Comparison of ENCODE assay signal across 20 cellular contexts in the genomic region with DNA sequence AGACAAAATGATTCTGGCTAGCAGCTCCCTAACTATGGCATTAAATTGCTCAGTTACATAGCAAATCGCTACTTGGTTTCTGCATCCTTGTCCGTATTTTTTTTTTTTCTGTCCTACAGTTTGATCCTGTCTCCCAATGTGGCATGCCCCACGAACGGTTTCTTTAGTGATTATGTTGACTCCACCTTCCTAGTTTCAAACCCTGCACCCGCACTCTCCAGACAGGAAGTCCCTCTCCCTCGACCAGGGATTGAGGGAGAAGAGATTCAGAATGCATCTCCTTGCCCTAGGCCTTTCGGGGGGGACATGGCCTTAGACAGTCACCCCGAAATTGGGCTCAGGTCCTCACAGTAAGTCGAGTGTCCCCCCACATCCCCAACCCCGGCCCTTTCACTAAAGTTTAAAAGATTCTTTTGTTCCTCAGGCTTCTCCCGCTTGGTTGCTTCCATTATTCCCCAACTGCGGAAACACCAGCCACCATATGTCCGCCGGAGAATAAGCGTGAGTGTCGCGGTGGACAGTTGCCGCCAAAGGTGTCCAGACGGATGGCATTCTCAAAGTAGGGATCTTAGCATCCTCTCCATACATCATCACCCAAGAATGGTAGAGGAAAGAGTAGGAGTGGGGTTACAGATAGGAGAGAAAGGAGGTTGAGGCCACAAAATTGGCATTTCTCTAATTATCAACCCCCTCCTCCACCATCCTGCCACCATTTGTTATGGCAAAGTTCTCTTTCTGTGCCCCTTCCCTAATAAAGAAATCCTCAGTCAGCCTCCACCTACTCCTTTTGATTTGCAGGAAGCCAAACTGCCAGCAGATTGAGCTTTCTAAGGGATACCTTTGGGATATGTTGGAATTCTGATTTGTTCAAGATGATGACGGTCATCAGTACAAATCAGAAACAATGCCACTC. TPM values are rescaled to one million over a fixed set of nuclear protein-coding genes. Genes with fewer than 3 reads are reported as not detected.
"Had no signal": no experiment of that assay in that cellular context is flagged by ENCODE, and none has a peak within 500 bp of the region (broad histone marks: within the 10 kb centered on the region; RNA-seq: fewer than 3 reads in every experiment).

No MANE protein-coding gene starts in this region.

- ATAC-seq: activated naive CD8-positive, alpha-beta T cell treated with anti-CD3 and anti-CD28 coated beads, Interleukin-2, amount 50 U/mL, for 24 hours; foreskin keratinocyte; left colon; lower lobe of right lung had no signal

- H3K9me3 Mint-ChIP-seq: activated naive CD4-positive, alpha-beta T cell treated with anti-CD3 and anti-CD28 coated beads for 36 hours; activated naive CD8-positive, alpha-beta T cell treated with anti-CD3 and anti-CD28 coated beads, Interleukin-2, amount 50 U/mL, for 24 hours; activated T-helper 2 cell treated with anti-CD3 and anti-CD28 coated beads, Interferon-gamma antibody, Interleukin-2, Interleukin-4, amounts not matched to agents 10 μg/mL and 5 μg/mL and 100 μg/mL, durations not matched to agents 14 hours and 24 hours and 36 hours had no signal

- H3K4me3 Mint-ChIP-seq: activated naive CD4-positive, alpha-beta T cell treated with anti-CD3 and anti-CD28 coated beads for 36 hours; activated naive CD8-positive, alpha-beta T cell treated with anti-CD3 and anti-CD28 coated beads, Interleukin-2, amount 50 U/mL, for 24 hours had no signal

- H3K27ac ChIP-seq: foreskin keratinocyte, lower lobe of right lung, right atrium auricular region, skin epidermis had no signal

- H3K4me1 ChIP-seq: foreskin keratinocyte had no signal

- H3K4me3 ChIP-seq: lower lobe of right lung, right atrium auricular region, skin epidermis had no signal

- DNase-seq: activated CD4-positive, alpha-beta T cell treated with anti-CD3 and anti-CD28 coated beads for 4 hours; activated naive CD4-positive, alpha-beta T cell treated with anti-CD3 and anti-CD28 coated beads for 36 hours; activated naive CD8-positive, alpha-beta T cell treated with anti-CD3 and anti-CD28 coated beads, Interleukin-2, amount 50 U/mL, for 24 hours; aorta; cortex of kidney; effector CD4-positive, alpha-beta T cell; foreskin keratinocyte; immature natural killer cell; left colon; lower lobe of right lung; midbrain; stimulated activated CD4-positive, alpha-beta T cell treated with anti-CD3 and anti-CD28 coated beads, Interleukin-4, amount 100 ng/mL, for 24 hours; stimulated activated naive CD4-positive, alpha-beta T cell treated with Interleukin-2 at 50 U/mL for 16 hours; T-helper 2 cell; trophoblast cell had no signal

- H3K27ac Mint-ChIP-seq: activated naive CD4-positive, alpha-beta T cell treated with anti-CD3 and anti-CD28 coated beads for 36 hours; activated naive CD8-positive, alpha-beta T cell treated with anti-CD3 and anti-CD28 coated beads, Interleukin-2, amount 50 U/mL, for 24 hours; activated T-helper 2 cell treated with anti-CD3 and anti-CD28 coated beads, Interferon-gamma antibody, Interleukin-2, Interleukin-4, amounts not matched to agents 10 μg/mL and 5 μg/mL and 100 μg/mL, durations not matched to agents 14 hours and 24 hours and 36 hours; immature natural killer cell had no signal

- H3K9me3 ChIP-seq: lower lobe of right lung, right atrium auricular region had no signal

- H3K36me3 ChIP-seq: lower lobe of right lung, right atrium auricular region had no signal

RNA-seq across cellular contexts. Expression of gene EVX1, which starts 7.4 kb away (rescaled TPM):
- total RNA-seq: activated naive CD4-positive, alpha-beta T cell treated with anti-CD3 and anti-CD28 coated beads for 36 hours; activated T-helper 2 cell treated with anti-CD3 and anti-CD28 coated beads, Interferon-gamma antibody, Interleukin-2, Interleukin-4, amounts not matched to agents 10 μg/mL and 5 μg/mL and 100 μg/mL, durations not matched to agents 14 hours and 24 hours and 36 hours; aorta; foreskin keratinocyte; lower lobe of right lung; myocyte; posterior vena cava; right atrium auricular region had no signal
- polyA plus RNA-seq: aorta, foreskin keratinocyte, immature natural killer cell had no signal

RNA-seq across cellular contexts. Expression of gene HOXA13, which starts 50.1 kb away (rescaled TPM):
- total RNA-seq: activated naive CD4-positive, alpha-beta T cell treated with anti-CD3 and anti-CD28 coated beads for 36 hours; activated T-helper 2 cell treated with anti-CD3 and anti-CD28 coated beads, Interferon-gamma antibody, Interleukin-2, Interleukin-4, amounts not matched to agents 10 μg/mL and 5 μg/mL and 100 μg/mL, durations not matched to agents 14 hours and 24 hours and 36 hours; aorta; foreskin keratinocyte; lower lobe of right lung; right atrium auricular region had no signal
- polyA plus RNA-seq: foreskin keratinocyte, immature natural killer cell had no signal
